39 cellular contexts compared by ENCODE assay signal in the genomic region with DNA sequence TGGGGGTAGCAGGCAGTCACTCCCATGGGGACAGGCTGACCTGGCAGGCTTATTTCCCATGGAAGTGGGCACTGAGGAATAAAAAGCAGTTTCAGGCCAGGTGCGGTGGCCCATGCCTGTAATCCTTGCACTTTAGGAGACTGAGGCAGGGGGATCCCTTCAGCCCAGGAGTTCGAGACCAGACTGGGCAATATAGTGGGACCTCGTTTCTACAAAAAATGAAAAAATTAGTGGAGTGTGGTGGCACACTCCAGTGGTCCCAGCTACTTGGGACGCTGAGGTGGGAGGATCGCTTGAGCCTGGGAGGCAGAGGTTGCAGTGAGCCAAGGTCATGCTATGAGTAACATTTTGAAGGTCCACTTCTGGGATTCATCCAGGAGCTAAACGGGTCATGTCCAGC. TPM values are rescaled to one million over a fixed set of nuclear protein-coding genes. Genes with fewer than 3 reads are reported as not detected.
"Had no signal": no experiment of that assay in that cellular context is flagged by ENCODE, and none has a peak within 500 bp of the region (broad histone marks: within the 10 kb centered on the region; RNA-seq: fewer than 3 reads in every experiment).

No MANE protein-coding gene starts in this region.

- H3K27ac ChIP-seq: adrenal gland, ascending aorta, body of pancreas, brain microvascular endothelial cell, breast epithelium, cardiac muscle cell had no signal

- H3K4me3 ChIP-seq: adrenal gland, ascending aorta, body of pancreas, breast epithelium, cardiac muscle cell had no signal

- DNase-seq: activated effector memory CD4-positive, alpha-beta T cell treated with anti-CD3 and anti-CD28 coated beads, Interleukin-2, amount 50 U/mL, for 16 hours; activated effector memory CD4-positive, alpha-beta T cell treated with Interleukin-2 at 50 U/mL for 16 hours; activated gamma-delta T cell; activated gamma-delta T cell treated with Interleukin-2 at 50 U/mL for 16 hours; activated naive CD4-positive, alpha-beta T cell; activated naive CD4-positive, alpha-beta T cell treated with anti-CD3 and anti-CD28 coated beads, Interleukin-2, amount 10 ng/mL, durations not matched to agents 7 days and 5 days; activated naive CD4-positive, alpha-beta T cell treated with anti-CD3 and anti-CD28 coated beads, Interleukin-2, amount 50 U/mL, for 16 hours; activated naive CD4-positive, alpha-beta T cell treated with Interleukin-2 at 50 U/mL for 16 hours; activated naive CD8-positive, alpha-beta T cell treated with anti-CD3 and anti-CD28 coated beads for 36 hours; activated naive CD8-positive, alpha-beta T cell treated with anti-CD3 and anti-CD28 coated beads, Interleukin-2, amount 10 ng/mL, durations not matched to agents 7 days and 5 days; activated naive CD8-positive, alpha-beta T cell treated with anti-CD3 and anti-CD28 coated beads, Interleukin-2, amount 50 U/mL, for 24 hours; activated T-cell treated with anti-CD3 and anti-CD28 coated beads for 4 hours; activated T-cell treated with anti-CD3 and anti-CD28 coated beads, Interleukin-2, amount 50 U/mL, for 1 hour; activated T-cell treated with anti-CD3 and anti-CD28 coated beads, Interleukin-2, amount 50 U/mL, for 24 hours; activated T-cell treated with anti-CD3 and anti-CD28 coated beads, Interleukin-2, amount 50 U/mL, for 4 hours; activated T-cell treated with anti-CD3 and anti-CD28 coated beads, Interleukin-2, amount 50 U/mL, for 48 hours; activated T-cell treated with anti-CD3 and anti-CD28 coated beads, Interleukin-2, amount 50 U/mL, for 72 hours; amniotic stem cell; amygdala; anterior cingulate cortex; aorta; body of pancreas; brain microvascular endothelial cell; caudate nucleus; central memory CD4-positive, alpha-beta T cell; cerebellar nuclear complex had no signal

- H3K27ac Mint-ChIP-seq: activated naive CD4-positive, alpha-beta T cell treated with anti-CD3 and anti-CD28 coated beads, Interleukin-2, amount 10 ng/mL, durations not matched to agents 7 days and 5 days; activated naive CD4-positive, alpha-beta T cell treated with anti-CD3 and anti-CD28 coated beads, Interleukin-2, amount 50 U/mL, for 72 hours; activated naive CD8-positive, alpha-beta T cell; activated naive CD8-positive, alpha-beta T cell treated with anti-CD3 and anti-CD28 coated beads for 36 hours; activated naive CD8-positive, alpha-beta T cell treated with anti-CD3 and anti-CD28 coated beads, Interleukin-2, amount 10 ng/mL, durations not matched to agents 7 days and 5 days; activated naive CD8-positive, alpha-beta T cell treated with anti-CD3 and anti-CD28 coated beads, Interleukin-2, amount 50 U/mL, for 24 hours; activated T-cell treated with anti-CD3 and anti-CD28 coated beads, Interleukin-2, amount 50 U/mL, for 24 hours; activated T-cell treated with anti-CD3 and anti-CD28 coated beads, Interleukin-2, amount 50 U/mL, for 72 hours; activated T-helper 1 cell treated with anti-CD3 and anti-CD28 coated beads, Interleukin-12 subunit alpha, Interleukin-12 subunit beta, Interleukin-2, Interleukin-4 antibody, amounts not matched to agents 30 ng/mL and 10 ng/mL and 1 ng/mL, durations not matched to agents 14 hours and 24 hours and 36 hours; activated T-helper 17 cell treated with anti-CD3 and anti-CD28 coated beads, Interleukin-2, amount 50 U/mL, for 72 hours; activated T-helper 2 cell treated with anti-CD3 and anti-CD28 coated beads, Interferon-gamma antibody, Interleukin-2, Interleukin-4, amounts not matched to agents 10 μg/mL and 5 μg/mL and 100 μg/mL, durations not matched to agents 14 hours and 24 hours and 36 hours; brain had no signal

- H3K27me3 Mint-ChIP-seq: activated T-helper 17 cell treated with anti-CD3 and anti-CD28 coated beads, Interleukin-2, amount 50 U/mL, for 72 hours had no signal

- H3K36me3 Mint-ChIP-seq: activated naive CD4-positive, alpha-beta T cell treated with anti-CD3 and anti-CD28 coated beads, Interleukin-2, amount 10 ng/mL, durations not matched to agents 7 days and 5 days; activated naive CD4-positive, alpha-beta T cell treated with anti-CD3 and anti-CD28 coated beads, Interleukin-2, amount 50 U/mL, for 72 hours; activated naive CD8-positive, alpha-beta T cell; activated naive CD8-positive, alpha-beta T cell treated with anti-CD3 and anti-CD28 coated beads for 36 hours; activated naive CD8-positive, alpha-beta T cell treated with anti-CD3 and anti-CD28 coated beads, Interleukin-2, amount 10 ng/mL, durations not matched to agents 7 days and 5 days; brain had no signal

- H3K4me3 Mint-ChIP-seq: activated naive CD4-positive, alpha-beta T cell treated with anti-CD3 and anti-CD28 coated beads, Interleukin-2, amount 10 ng/mL, durations not matched to agents 7 days and 5 days; activated naive CD8-positive, alpha-beta T cell; activated naive CD8-positive, alpha-beta T cell treated with anti-CD3 and anti-CD28 coated beads for 36 hours; activated naive CD8-positive, alpha-beta T cell treated with anti-CD3 and anti-CD28 coated beads, Interleukin-2, amount 10 ng/mL, durations not matched to agents 7 days and 5 days; activated naive CD8-positive, alpha-beta T cell treated with anti-CD3 and anti-CD28 coated beads, Interleukin-2, amount 50 U/mL, for 24 hours; activated T-cell treated with anti-CD3 and anti-CD28 coated beads, Interleukin-2, amount 50 U/mL, for 24 hours; activated T-cell treated with anti-CD3 and anti-CD28 coated beads, Interleukin-2, amount 50 U/mL, for 4 hours; activated T-cell treated with anti-CD3 and anti-CD28 coated beads, Interleukin-2, amount 50 U/mL, for 72 hours; activated T-helper 1 cell treated with anti-CD3 and anti-CD28 coated beads, Interleukin-12 subunit alpha, Interleukin-12 subunit beta, Interleukin-2, Interleukin-4 antibody, amounts not matched to agents 30 ng/mL and 10 ng/mL and 1 ng/mL, durations not matched to agents 14 hours and 24 hours and 36 hours; activated T-helper 17 cell treated with anti-CD3 and anti-CD28 coated beads, Interleukin-2, amount 50 U/mL, for 72 hours; brain; central memory CD8-positive, alpha-beta T cell had no signal

- H3K9me3 Mint-ChIP-seq: activated naive CD4-positive, alpha-beta T cell treated with anti-CD3 and anti-CD28 coated beads, Interleukin-2, amount 10 ng/mL, durations not matched to agents 7 days and 5 days; activated naive CD4-positive, alpha-beta T cell treated with anti-CD3 and anti-CD28 coated beads, Interleukin-2, amount 50 U/mL, for 72 hours; activated naive CD8-positive, alpha-beta T cell treated with anti-CD3 and anti-CD28 coated beads for 36 hours; activated naive CD8-positive, alpha-beta T cell treated with anti-CD3 and anti-CD28 coated beads, Interleukin-2, amount 10 ng/mL, durations not matched to agents 7 days and 5 days; activated naive CD8-positive, alpha-beta T cell treated with anti-CD3 and anti-CD28 coated beads, Interleukin-2, amount 50 U/mL, for 24 hours; activated T-cell treated with anti-CD3 and anti-CD28 coated beads, Interleukin-2, amount 50 U/mL, for 24 hours; activated T-cell treated with anti-CD3 and anti-CD28 coated beads, Interleukin-2, amount 50 U/mL, for 4 hours; activated T-cell treated with anti-CD3 and anti-CD28 coated beads, Interleukin-2, amount 50 U/mL, for 72 hours; activated T-helper 1 cell treated with anti-CD3 and anti-CD28 coated beads, Interleukin-12 subunit alpha, Interleukin-12 subunit beta, Interleukin-2, Interleukin-4 antibody, amounts not matched to agents 30 ng/mL and 10 ng/mL and 1 ng/mL, durations not matched to agents 14 hours and 24 hours and 36 hours; activated T-helper 17 cell treated with anti-CD3 and anti-CD28 coated beads, Interleukin-2, amount 50 U/mL, for 72 hours; activated T-helper 2 cell treated with anti-CD3 and anti-CD28 coated beads, Interferon-gamma antibody, Interleukin-2, Interleukin-4, amounts not matched to agents 10 μg/mL and 5 μg/mL and 100 μg/mL, durations not matched to agents 14 hours and 24 hours and 36 hours; brain; central memory CD8-positive, alpha-beta T cell had no signal

- H3K4me1 Mint-ChIP-seq: activated T-helper 17 cell treated with anti-CD3 and anti-CD28 coated beads, Interleukin-2, amount 50 U/mL, for 72 hours; brain; central memory CD8-positive, alpha-beta T cell had no signal

RNA-seq across cellular contexts. Expression of a gene that starts 6.0 kb away (rescaled TPM):
- total RNA-seq: chondrocyte had no signal

RNA-seq across cellular contexts. Expression of a gene that starts 25.9 kb away (rescaled TPM):
- total RNA-seq: activated T-helper 1 cell treated with anti-CD3 and anti-CD28 coated beads, Interleukin-12 subunit alpha, Interleukin-12 subunit beta, Interleukin-2, Interleukin-4 antibody, amounts not matched to agents 30 ng/mL and 10 ng/mL and 1 ng/mL, durations not matched to agents 14 hours and 24 hours and 36 hours; adrenal gland; ascending aorta; body of pancreas had no signal

RNA-seq across cellular contexts. Expression of a gene that starts 45.3 kb away (rescaled TPM):
- total RNA-seq: aorta, ascending aorta, astrocyte, body of pancreas, breast epithelium, cardiac muscle cell, chondrocyte had no signal
